12 cellular contexts compared by ENCODE assay signal in the genomic region with DNA sequence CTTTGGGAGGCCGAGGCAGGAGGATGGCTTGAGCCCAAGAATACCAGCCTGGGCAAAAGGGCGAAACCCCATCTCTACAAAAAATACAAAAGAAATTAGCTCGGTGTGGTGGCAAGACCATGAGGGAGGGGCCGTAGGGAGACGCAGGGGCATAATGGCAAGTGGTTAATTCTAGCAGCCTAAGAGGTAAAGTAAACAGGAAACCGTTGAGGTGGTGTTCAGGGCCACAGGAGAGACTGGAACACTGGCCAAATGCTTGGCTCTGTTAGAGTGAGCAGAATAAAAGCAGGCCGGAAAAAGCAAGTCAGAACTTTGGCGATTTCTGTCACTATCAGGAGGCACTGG.
A peak's percentile ranks its signal among the peaks of the same experiment; 100 is the strongest.
DNase-seq lines count a peak whose midpoint lies in the region; ATAC-seq, FAIRE-seq and TF ChIP-seq lines count a peak whose summit lies in the region.
"Had no signal": no experiment of that assay in that cellular context is flagged by ENCODE, and none has a peak within 500 bp of the region (broad histone marks: within the 10 kb centered on the region; RNA-seq: fewer than 3 reads in every experiment).

No MANE protein-coding gene starts in this region.

- no peak overlapping the region for H4K8ac ChIP-seq in H1 (ENCODE audit: extremely low read depth, insufficient read depth, low read length)

- H3K56ac ChIP-seq in H1 (replicated peaks; ENCODE audit: insufficient read length, low read depth, low read length), result no peak overlapping the region

- no peaks in the 10 kb centered on the region for H3K36me3 Mint-ChIP-seq in progenitor cell of endocrine pancreas (ENCODE audit: insufficient read depth)
- H3K36me3 Mint-ChIP-seq: CD8-positive, alpha-beta memory T cell had no signal

- no peak for TF ChIP-seq RAD21 in HCT116 (IDR thresholded peaks at IDR 0.05; ENCODE audit: low read depth)
- no peak for TF ChIP-seq RAD21 in H1 (IDR thresholded peaks at IDR 0.05 in 1 of 2, conservative IDR thresholded peaks at IDR 0.05 in 1 of 2; ENCODE audit: low read depth in 2 of 2, low read length in 2 of 2)

- no peak overlapping the region for H3K18ac ChIP-seq in H1 (ENCODE audit: extremely low read depth, low read length)

- no peak overlapping the region for H3K23ac ChIP-seq in H1 (ENCODE audit: insufficient read length)

- no TSS peak for BruUV-seq in HCT116 (replicated peaks; lab: Mats Ljungman, UMichigan)

- H3K23me2 ChIP-seq in H1 (ENCODE audit: low read depth, low read length), result peaks cover under 1% of the 10 kb centered on the region; the same call in 1 of the 2 replicates

- H2BK15ac ChIP-seq in H1 (ENCODE audit: low read length), result no peak overlapping the region

- peak overlapping the region; percentile 79 for H3K4me2 ChIP-seq in HCT116 (ENCODE audit: low read length)
- no peak overlapping the region; a peak in 1 of 4 replicates for H3K4me2 ChIP-seq in H1 (ENCODE audit: insufficient read depth in 1 of 2, low read depth in 2 of 2, low read length in 2 of 2)

- H3K9me2 ChIP-seq in HCT116 (ENCODE audit: insufficient read depth), result no peaks in the 10 kb centered on the region

- TF ChIP-seq EP300 in H1 (IDR thresholded peaks at IDR 0.05; ENCODE audit: borderline replicate concordance in 1 of 2, low read depth in 2 of 2, low read length in 2 of 2) (no peak), esophagus muscularis mucosa (IDR thresholded peaks at IDR 0.05) (no peak)

- no peaks in the 10 kb centered on the region for H3K9me3 ChIP-seq in HCT116 (ENCODE audit: control insufficient read depth in 1 of 2, insufficient read depth in 1 of 2, low read depth in 1 of 2, low read length in 2 of 2)
- H3K9me3 ChIP-seq in H1 (ENCODE audit: insufficient read depth in 2 of 2, low read depth in 1 of 2, low read length in 1 of 2), result no peaks in the 10 kb centered on the region
- H3K9me3 ChIP-seq in esophagus muscularis mucosa, result no peaks in the 10 kb centered on the region

- intact Hi-C loops in HCT116 (cut with micrococcal nuclease) (loop anchor here (5.0 kb wide), 1 partner anchor 90 kb away; the partner anchor contains the start of gene RIPK4), esophagus muscularis mucosa (cut with DNase I) (no loop called here)

- H2BK20ac ChIP-seq in H1 (ENCODE audit: low read length), result 0 out of 2 replicates have a peak overlapping the region, but pooled peaks have one; percentile 72

- H3K9ac ChIP-seq in HCT116 (ENCODE audit: low read length), result peak overlapping the region; percentile 61; the same call in 1 of the 2 replicates
- H3K9ac ChIP-seq in H1 (replicated peaks in 1 of 4; ENCODE audit: extremely low read depth in 1 of 4, low read depth in 3 of 4, low read length in 3 of 4), result no peak overlapping the region

- H3K4ac ChIP-seq in H1 (replicated peaks; ENCODE audit: insufficient read length, low read depth, low read length), result no peak overlapping the region

- no peak for ATAC-seq in HCT116
- no peak for ATAC-seq in GM21786 (IDR thresholded peaks at IDR 0.05; ENCODE audit: unreplicated experiment)
- ATAC-seq: GM12878, T-helper 17 cell had no signal

- peak overlapping the region; percentile 99 for H3K27ac Mint-ChIP-seq in progenitor cell of endocrine pancreas
- H3K27ac Mint-ChIP-seq: T-helper 17 cell had no signal

- no peaks in the 10 kb centered on the region for H3K9me3 Mint-ChIP-seq in progenitor cell of endocrine pancreas (ENCODE audit: low read depth)
- H3K9me3 Mint-ChIP-seq: CD8-positive, alpha-beta memory T cell had no signal

- H3K27me3 Mint-ChIP-seq in progenitor cell of endocrine pancreas, result no peaks in the 10 kb centered on the region

- no peak overlapping the region for H4K5ac ChIP-seq in H1 (ENCODE audit: insufficient read length, low read depth, low read length)

- H3K79me1 ChIP-seq in H1 (ENCODE audit: low read depth, low read length), result no peaks in the 10 kb centered on the region

- CTCF ChIA-PET in HCT116 (lab: Charles Lee), result interaction anchor here (1.2 kb wide), 1 partner anchor 65 kb away, joined by 4 read pairs; no protein-coding TSS in a partner anchor
- CTCF ChIA-PET in H1 (lab: Charles Lee; ENCODE audit: partially characterized antibody), result interaction anchor here (1.2 to 2.1 kb wide), 2 partner anchors 8 to 65 kb away, joined by 4 to 9 read pairs; no protein-coding TSS in a partner anchor

- TF ChIP-seq POLR2A in HCT116 (IDR thresholded peaks at IDR 0.05; ENCODE audit: borderline replicate concordance, extremely low read depth, insufficient read depth, insufficient read length), result no peak
- no peak for TF ChIP-seq POLR2A in H1 (IDR thresholded peaks at IDR 0.05; ENCODE audit: control extremely low read depth in 1 of 2, low read depth in 2 of 2, low read length in 2 of 2)
- no peak for TF ChIP-seq POLR2A in esophagus muscularis mucosa (IDR thresholded peaks at IDR 0.05; ENCODE audit: low read depth)

- H2BK12ac ChIP-seq in H1 (ENCODE audit: low read depth, low read length), result peak overlapping the region; percentile 99; the same call in 1 of the 2 replicates

- H3K4me3 ChIP-seq in HCT116 (replicated peaks in 1 of 2; ENCODE audit: low read depth in 1 of 2, low read length in 2 of 2) (no peak overlapping the region), H1 (ENCODE audit: extremely low read depth in 1 of 4, insufficient read depth in 2 of 4, low read depth in 3 of 4, low read length in 4 of 4) (no peak overlapping the region), esophagus muscularis mucosa (no peak overlapping the region)
- H3K4me3 ChIP-seq: GM12878 had no signal

- no peak overlapping the region for H3K4me3 Mint-ChIP-seq in progenitor cell of endocrine pancreas (ENCODE audit: low read depth)
- H3K4me3 Mint-ChIP-seq: CD8-positive, alpha-beta memory T cell; T-helper 17 cell had no signal

- H2AK5ac ChIP-seq in H1 (ENCODE audit: low read depth, low read length), result no peak overlapping the region

- H2BK120ac ChIP-seq in H1 (replicated peaks; ENCODE audit: low read depth, low read length), result no peak overlapping the region

- TF ChIP-seq CTCF in HCT116 (IDR thresholded peaks at IDR 0.05 in 2 of 3, conservative IDR thresholded peaks at IDR 0.05 in 1 of 3; ENCODE audit: borderline replicate concordance in 1 of 3, insufficient read depth in 1 of 3, low read depth in 2 of 3, low read length in 2 of 3) (no peak), H1 (IDR thresholded peaks at IDR 0.05; ENCODE audit: control extremely low read depth in 1 of 3, insufficient read depth in 1 of 3, low read depth in 1 of 3, low read length in 3 of 3) (no peak), progenitor cell of endocrine pancreas (IDR thresholded peaks at IDR 0.05; ENCODE audit: unreplicated experiment) (no peak), esophagus muscularis mucosa (IDR thresholded peaks at IDR 0.05) (no peak)

- WGBS in H1 (ENCODE audit: extremely low coverage in 1 of 2, insufficient coverage in 1 of 2, insufficient read length in 1 of 2, insufficient replicate concordance in 2 of 2, low coverage in 1 of 2, low lambda C conversion rate in 2 of 2, missing lambda C conversion rate in 1 of 2), 2 experiments, result 95% methylated on average over 8 of the region's 8 CpGs; no CpG with 5 or more reads in 1 of the 2 experiments
- 80% methylated on average over 8 of the region's 8 CpGs for WGBS in esophagus muscularis mucosa

- RAD21 ChIA-PET in HCT116 (lab: Charles Lee; ENCODE audit: low non-redundant PET in 1 of 2, low total read pairs in 2 of 2, uncharacterized antibody in 2 of 2, unreplicated experiment in 2 of 2), result interaction anchor here in 1 of 2 experiments (0.8 kb wide), 1 partner anchor 37 kb away, joined by 3 read pairs; no protein-coding TSS in a partner anchor

- DNase-seq in HCT116 (ENCODE audit: low read depth, low spot score) (no peak), NCI-H69 (lab: John Stamatoyannopoulos, UW) (peak; percentile 90), H1 (ENCODE audit: low read depth in 1 of 2, low spot score in 2 of 2) (no peak), progenitor cell of endocrine pancreas (ENCODE audit: low spot score, unreplicated experiment) (no peak), T-helper 9 cell (no peak), medulla oblongata (ENCODE audit: extremely low spot score) (no peak), esophagus muscularis mucosa (ENCODE audit: extremely low spot score) (no peak)
- DNase-seq: CD8-positive, alpha-beta memory T cell; effector CD8-positive, alpha-beta T cell; T-helper 17 cell had no signal

- no peak overlapping the region for H4K91ac ChIP-seq in H1 (replicated peaks; ENCODE audit: insufficient read length, low read length)

- FAIRE-seq in H1 (lab: Jason Lieb, UNC), result no peak
- FAIRE-seq: GM12878 had no signal

- peaks cover 30% of the 10 kb centered on the region for H3K4me1 Mint-ChIP-seq in progenitor cell of endocrine pancreas (ENCODE audit: low read depth)

- H3K79me2 ChIP-seq in HCT116 (ENCODE audit: insufficient read depth, low read length), result no peaks in the 10 kb centered on the region
- H3K79me2 ChIP-seq in H1 (ENCODE audit: control insufficient read depth in 1 of 2, insufficient read depth in 2 of 2, low read length in 2 of 2), result no peaks in the 10 kb centered on the region

- H3K14ac ChIP-seq in H1 (ENCODE audit: insufficient read length), result no peak overlapping the region

- H2BK5ac ChIP-seq in H1 (ENCODE audit: low read depth, low read length), result no peak overlapping the region

- POLR2A ChIA-PET in HCT116 (lab: Charles Lee), result interaction anchor here (0.9 kb wide), 1 partner anchor 50 kb away, joined by 3 read pairs; no protein-coding TSS in a partner anchor
- POLR2A ChIA-PET in H1 (lab: Charles Lee; ENCODE audit: partially characterized antibody), result no interaction called here

- H4K20me1 ChIP-seq in HCT116 (ENCODE audit: insufficient read depth) (no peaks in the 10 kb centered on the region), H1 (replicated peaks in 1 of 2; ENCODE audit: control insufficient read depth in 1 of 2, insufficient read depth in 2 of 2, low read length in 2 of 2) (peaks cover 0 to under 1% of the 10 kb centered on the region in 2 experiments)

- H2AFZ ChIP-seq in HCT116 (ENCODE audit: low read depth, low read length, poor library complexity, severe bottlenecking) (peak overlapping the region; percentile 19), H1 (ENCODE audit: low read length) (no peak overlapping the region)

- no peaks in the 10 kb centered on the region for H3K27me3 ChIP-seq in HCT116 (ENCODE audit: insufficient read depth, low read length)
- H3K27me3 ChIP-seq in H1 (replicated peaks in 1 of 4; ENCODE audit: control insufficient read depth in 3 of 4, extremely low read depth in 1 of 4, insufficient read depth in 3 of 4, low read length in 3 of 4), result no peaks in the 10 kb centered on the region; a peak in 2 of 7 replicates
- H3K27me3 ChIP-seq in esophagus muscularis mucosa, result peaks cover 0 to 35% (median 0%) of the 10 kb centered on the region in 4 donors

- H3K4me1 ChIP-seq in HCT116 (ENCODE audit: control insufficient read depth in 1 of 2, insufficient read depth in 2 of 2, low read length in 2 of 2), result peaks cover 25 to 31% of the 10 kb centered on the region in 2 experiments
- peaks cover 8 to 17% (median 12%) of the 10 kb centered on the region in 4 experiments for H3K4me1 ChIP-seq in H1 (replicated peaks in 1 of 4; ENCODE audit: control insufficient read depth in 3 of 4, insufficient read depth in 4 of 4, low read length in 3 of 4)
- H3K4me1 ChIP-seq in esophagus muscularis mucosa, result peaks cover 9 to 16% (median 15%) of the 10 kb centered on the region in 4 donors

- no peaks in the 10 kb centered on the region for H3K36me3 ChIP-seq in HCT116 (ENCODE audit: control insufficient read depth in 1 of 2, insufficient read depth in 2 of 2, low read length in 2 of 2)
- no peaks in the 10 kb centered on the region for H3K36me3 ChIP-seq in H1 (ENCODE audit: control insufficient read depth in 2 of 4, insufficient read depth in 4 of 4, low read length in 3 of 4)
- H3K36me3 ChIP-seq in esophagus muscularis mucosa, result no peaks in the 10 kb centered on the region

- H3K27ac ChIP-seq in HCT116 (ENCODE audit: low read depth, low read length) (peak overlapping the region; percentile 83; the same call in 1 of the 2 replicates), H1 (ENCODE audit: low read depth, low read length) (no peak overlapping the region), esophagus muscularis mucosa (replicated peaks in 1 of 4) (no peak overlapping the region)
